ENCODE assay signal across 10 cellular contexts in genomic region chr1:169925505-169926482, GRCh38. TPM values are rescaled to one million over a fixed set of nuclear protein-coding genes. Genes with fewer than 3 reads are reported as not detected.
DNase-seq lines count a peak whose midpoint lies in the region; ATAC-seq, FAIRE-seq and TF ChIP-seq lines count a peak whose summit lies in the region.
"Had no signal": no experiment of that assay in that cellular context is flagged by ENCODE, and none has a peak within 500 bp of the region (broad histone marks: within the 10 kb centered on the region; RNA-seq: fewer than 3 reads in every experiment).

No MANE protein-coding gene starts in this region.

- ATAC-seq in A549: no peak
- ATAC-seq in GM18519 (IDR thresholded peaks at IDR 0.05; ENCODE audit: low FRiP score, unreplicated experiment): peak; percentile 78
- ATAC-seq in HG03103 (IDR thresholded peaks at IDR 0.05; ENCODE audit: low read depth, unreplicated experiment): peak; percentile 75
- ATAC-seq in activated CD8-positive, alpha-beta T cell treated with anti-CD3 and anti-CD28 coated beads for 36 hours: peak; percentile 42
- no peak for ATAC-seq in GM21515 (IDR thresholded peaks at IDR 0.05; ENCODE audit: unreplicated experiment)

- no peak overlapping the region for H3K4me3 ChIP-seq in A549

- DNase-seq in A549 (ENCODE audit: low read depth in 1 of 2, low spot score in 1 of 2) (no peak), epidermal melanocyte (ENCODE audit: insufficient read length, low spot score) (no peak), GM03348 (ENCODE audit: low spot score) (no peak), NCI-H1092 treated with DMSO at 0.1 percent for 48 hours (lab: John Stamatoyannopoulos, UW) (no peak)
- no peak for DNase-seq in activated CD8-positive, alpha-beta T cell treated with anti-CD3 and anti-CD28 coated beads for 36 hours
- DNase-seq: H9, NCI-H524 treated with DMSO at 0.1 percent for 48 hours had no signal

- intact Hi-C loops in activated CD8-positive, alpha-beta T cell treated with anti-CD3 and anti-CD28 coated beads for 36 hours (cut with micrococcal nuclease): loop anchor here (10.0 kb wide), 1 partner anchor 739 kb away; the partner anchor contains the start of gene PRRX1

- H3K4me1 Mint-ChIP-seq in activated CD8-positive, alpha-beta T cell treated with anti-CD3 and anti-CD28 coated beads for 36 hours (ENCODE audit: low read depth): peaks cover 9% of the 10 kb centered on the region
- H3K4me1 Mint-ChIP-seq: H9 had no signal

- TF ChIP-seq RAD21 in A549 (conservative IDR thresholded peaks at IDR 0.05 in 1 of 2, IDR thresholded peaks at IDR 0.05 in 1 of 2): no peak

- H3K9me3 Mint-ChIP-seq in activated CD8-positive, alpha-beta T cell treated with anti-CD3 and anti-CD28 coated beads for 36 hours: no peaks in the 10 kb centered on the region
- H3K9me3 Mint-ChIP-seq: H9 had no signal

- no peaks in the 10 kb centered on the region for H3K9me3 ChIP-seq in A549

- no peak for TF ChIP-seq EP300 in A549 (IDR thresholded peaks at IDR 0.05)

- H3K27ac ChIP-seq in A549: no peak overlapping the region

- no peak overlapping the region for H3K4me3 Mint-ChIP-seq in activated CD8-positive, alpha-beta T cell treated with anti-CD3 and anti-CD28 coated beads for 36 hours
- H3K4me3 Mint-ChIP-seq: H9 had no signal

- H3K4me2 ChIP-seq in A549: no peak overlapping the region

- no peaks in the 10 kb centered on the region for H3K27me3 Mint-ChIP-seq in activated CD8-positive, alpha-beta T cell treated with anti-CD3 and anti-CD28 coated beads for 36 hours

- CTCF ChIA-PET in A549 (lab: Yijun Ruan, JAX): interaction anchor here (0.5 kb wide), 1 partner anchor 519 kb away, joined by 4 read pairs; no protein-coding TSS in a partner anchor
- CTCF ChIA-PET in activated CD8-positive, alpha-beta T cell treated with anti-CD3 and anti-CD28 coated beads for 36 hours (lab: Charles Lee): no interaction called here

- no peak for FAIRE-seq in A549 (lab: Jason Lieb, UNC)

- H3K36me3 Mint-ChIP-seq in activated CD8-positive, alpha-beta T cell treated with anti-CD3 and anti-CD28 coated beads for 36 hours (ENCODE audit: low read depth): peaks cover 3% of the 10 kb centered on the region

- no peak overlapping the region for H3K27ac Mint-ChIP-seq in activated CD8-positive, alpha-beta T cell treated with anti-CD3 and anti-CD28 coated beads for 36 hours
- H3K27ac Mint-ChIP-seq: H9 had no signal

- WGBS in A549 (ENCODE audit: missing lambda C conversion rate): 56% methylated on average over 3 of the region's 3 CpGs

- no peak for TF ChIP-seq CTCF in A549 (IDR thresholded peaks at IDR 0.05)
- TF ChIP-seq CTCF in activated CD8-positive, alpha-beta T cell treated with anti-CD3 and anti-CD28 coated beads for 36 hours (IDR thresholded peaks at IDR 0.05): no peak

- TF ChIP-seq POLR2A in A549 (IDR thresholded peaks at IDR 0.05; ENCODE audit: low read length): no peak

- no peaks in the 10 kb centered on the region for H3K4me1 ChIP-seq in A549

- POLR2A ChIA-PET in A549 (lab: Yijun Ruan, JAX): no interaction called here
- POLR2A ChIA-PET in activated CD8-positive, alpha-beta T cell treated with anti-CD3 and anti-CD28 coated beads for 36 hours (lab: Charles Lee): no interaction called here

TF ChIP-seq in A549, 52 proteins besides CTCF, POLR2A, EP300 and RAD21:
- TF ChIP-seq SREBF2 (IDR thresholded peaks at IDR 0.05): no peak
- peak; percentile 50 for TF ChIP-seq MAFK (IDR thresholded peaks at IDR 0.05; ENCODE audit: partially characterized antibody)

RNA-seq across cellular contexts. Expression of gene SCYL3, which starts 32.1 kb away (rescaled TPM):
- polyA plus RNA-seq in A549 (2011; rRNA removed): 7.3 and 8.1 TPM in 2 replicates
- 1.9 TPM in 2 replicates for polyA plus RNA-seq in A549 (2012; cell fraction: cytosol; rRNA removed)
- polyA plus RNA-seq in A549 (2012; cell fraction: nucleus; rRNA removed): 1.7 and 1.9 TPM in 2 replicates
- polyA plus RNA-seq in A549 (2017; fragmentation: RNase III; extraction: RNeasy Plus Mini Kit Qiagen cat#74134 plus additional on column Dnase treatment): 2.6 to 3.5 TPM (median 3.2 TPM) in 3 replicates
- 8.5 and 9.3 TPM in 2 replicates for polyA minus RNA-seq in A549 (2011; rRNA and poly(A)+ RNA removed)
- total RNA-seq in activated CD8-positive, alpha-beta T cell treated with anti-CD3 and anti-CD28 coated beads for 36 hours: 1 to 10 TPM; 7.7 to 8.4 TPM

Comparison
In these comparisons a context has a peak if more than half of its experiments do, and no peak if none do; other contexts are left out.
1. ATAC-seq: peak in GM18519 (single experiment), HG03103 (single experiment) and activated CD8-positive, alpha-beta T cell treated with anti-CD3 and anti-CD28 coated beads for 36 hours (single experiment); none in A549 (0 of 2) and GM21515 (single experiment).